In the genomic region with DNA sequence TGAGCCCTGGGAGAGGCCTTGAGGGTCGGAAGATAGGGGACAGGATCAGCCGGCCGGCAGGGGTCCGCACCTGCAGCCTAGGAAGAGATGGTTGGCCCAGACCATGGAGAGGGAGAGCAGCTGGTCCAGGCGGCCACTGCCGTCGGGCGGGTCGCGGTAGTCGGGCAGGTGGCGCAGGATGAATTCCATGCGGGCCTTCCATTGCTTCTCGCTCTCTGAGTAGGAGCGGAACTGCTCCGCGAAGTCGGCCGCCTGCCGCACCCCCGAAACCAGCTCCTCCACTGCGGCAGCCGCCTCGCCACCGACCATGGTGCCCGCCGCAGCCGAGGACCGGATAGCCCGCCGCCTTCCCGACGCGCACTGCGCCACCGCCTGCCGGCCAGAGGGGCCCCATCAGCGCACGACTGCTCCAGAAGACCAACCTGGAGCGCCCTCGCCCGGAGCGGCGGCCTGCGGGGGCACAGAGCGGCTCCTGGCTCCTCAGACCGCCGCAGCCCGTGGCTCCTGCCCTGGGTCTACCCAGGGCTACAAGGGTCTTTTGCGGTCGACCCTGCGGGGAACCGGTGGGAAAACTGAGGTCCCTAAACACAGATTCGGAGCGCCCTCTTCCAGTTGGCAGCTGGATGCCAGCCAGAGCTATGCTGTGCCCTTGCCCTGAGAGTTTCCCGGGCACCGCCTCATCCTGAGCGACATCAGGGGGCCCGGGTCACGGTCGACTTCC, we compare ENCODE assay signal across 1 cellular context.
TF ChIP-seq lines count a peak whose summit lies in the region.

A gene with protein sequence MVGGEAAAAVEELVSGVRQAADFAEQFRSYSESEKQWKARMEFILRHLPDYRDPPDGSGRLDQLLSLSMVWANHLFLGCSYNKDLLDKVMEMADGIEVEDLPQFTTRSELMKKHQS (minus strand): TSS at position 336 of the 721 bp plus-strand sequence. CDS start 27 bp downstream, at position 309.

TF ChIP-seq in K562, 482 proteins besides CTCF, POLR2A, EP300 and RAD21 (continued from another document):
- TF ChIP-seq, protein P1, sequence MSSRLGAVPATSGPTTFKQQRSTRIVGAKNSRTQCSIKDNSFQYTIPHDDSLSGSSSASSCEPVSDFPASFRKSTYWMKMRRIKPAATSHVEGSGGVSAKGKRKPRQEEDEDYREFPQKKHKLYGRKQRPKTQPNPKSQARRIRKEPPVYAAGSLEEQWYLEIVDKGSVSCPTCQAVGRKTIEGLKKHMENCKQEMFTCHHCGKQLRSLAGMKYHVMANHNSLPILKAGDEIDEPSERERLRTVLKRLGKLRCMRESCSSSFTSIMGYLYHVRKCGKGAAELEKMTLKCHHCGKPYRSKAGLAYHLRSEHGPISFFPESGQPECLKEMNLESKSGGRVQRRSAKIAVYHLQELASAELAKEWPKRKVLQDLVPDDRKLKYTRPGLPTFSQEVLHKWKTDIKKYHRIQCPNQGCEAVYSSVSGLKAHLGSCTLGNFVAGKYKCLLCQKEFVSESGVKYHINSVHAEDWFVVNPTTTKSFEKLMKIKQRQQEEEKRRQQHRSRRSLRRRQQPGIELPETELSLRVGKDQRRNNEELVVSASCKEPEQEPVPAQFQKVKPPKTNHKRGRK (tag; IDR thresholded peaks at IDR 0.05), result no peak
- TF ChIP-seq, protein P2, sequence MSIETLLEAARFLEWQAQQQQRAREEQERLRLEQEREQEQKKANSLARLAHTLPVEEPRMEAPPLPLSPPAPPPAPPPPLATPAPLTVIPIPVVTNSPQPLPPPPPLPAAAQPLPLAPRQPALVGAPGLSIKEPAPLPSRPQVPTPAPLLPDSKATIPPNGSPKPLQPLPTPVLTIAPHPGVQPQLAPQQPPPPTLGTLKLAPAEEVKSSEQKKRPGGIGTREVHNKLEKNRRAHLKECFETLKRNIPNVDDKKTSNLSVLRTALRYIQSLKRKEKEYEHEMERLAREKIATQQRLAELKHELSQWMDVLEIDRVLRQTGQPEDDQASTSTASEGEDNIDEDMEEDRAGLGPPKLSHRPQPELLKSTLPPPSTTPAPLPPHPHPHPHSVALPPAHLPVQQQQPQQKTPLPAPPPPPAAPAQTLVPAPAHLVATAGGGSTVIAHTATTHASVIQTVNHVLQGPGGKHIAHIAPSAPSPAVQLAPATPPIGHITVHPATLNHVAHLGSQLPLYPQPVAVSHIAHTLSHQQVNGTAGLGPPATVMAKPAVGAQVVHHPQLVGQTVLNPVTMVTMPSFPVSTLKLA (conservative IDR thresholded peaks at IDR 0.05), result peak in 1 of 2 experiments; percentile 83; a peak in 3 of 4 replicates
- TF ChIP-seq FOSL1 (tag; conservative IDR thresholded peaks at IDR 0.05) (peak; percentile 58), MYBL2 (IDR thresholded peaks at IDR 0.05; ENCODE audit: low read depth) (no peak), MYBL2 (CRISPR knock-in tag; IDR thresholded peaks at IDR 0.05; ENCODE audit: borderline replicate concordance) (no peak), RBM25 (IDR thresholded peaks at IDR 0.05; ENCODE audit: low read depth, low read length, severe bottlenecking) (no peak), E2F6 (IDR thresholded peaks at IDR 0.05; ENCODE audit: borderline replicate concordance in 1 of 2, extremely low read depth in 1 of 2, insufficient read depth in 1 of 2, insufficient read length in 1 of 2, low read depth in 1 of 2, low read length in 1 of 2, poor library complexity in 1 of 2, severe bottlenecking in 1 of 2) (peak; percentile 68 to 95), SREBF1 (IDR thresholded peaks at IDR 0.05; ENCODE audit: borderline replicate concordance, low read depth, low read length) (0 out of 2 replicates have a peak, but pooled peaks have one; percentile 23), MEIS2 (IDR thresholded peaks at IDR 0.05; ENCODE audit: partially characterized antibody) (no peak), NFXL1 (CRISPR knock-in tag; IDR thresholded peaks at IDR 0.05) (no peak), ZNF778 (CRISPR knock-in tag; IDR thresholded peaks at IDR 0.05) (no peak), ZBTB33 (CRISPR knock-in tag; IDR thresholded peaks at IDR 0.05) (peak; percentile 91), NONO (IDR thresholded peaks at IDR 0.05; ENCODE audit: low read depth in 2 of 2, low read length in 1 of 2) (peak; percentile 85 to 86), ZNF324 (CRISPR knock-in tag; IDR thresholded peaks at IDR 0.05) (no peak), CCNT2 (IDR thresholded peaks at IDR 0.05; ENCODE audit: borderline replicate concordance, extremely low read depth, insufficient read length, low read depth, low read length) (peak; percentile 92), SIRT6 (IDR thresholded peaks at IDR 0.05; ENCODE audit: low read depth, low read length) (no peak), MXI1 (IDR thresholded peaks at IDR 0.05; ENCODE audit: low read depth, low read length) (no peak), RBM14 (IDR thresholded peaks at IDR 0.05; ENCODE audit: borderline replicate concordance, insufficient read depth, low read depth, low read length) (no peak), RCOR1 (IDR thresholded peaks at IDR 0.05; ENCODE audit: borderline replicate concordance in 1 of 2, low read depth in 2 of 2, low read length in 2 of 2) (peak in 1 of 2 experiments; percentile 81; a peak in 3 of 4 replicates), BCL6 (CRISPR knock-in tag; IDR thresholded peaks at IDR 0.05) (no peak), ZNF263 (CRISPR knock-in tag; IDR thresholded peaks at IDR 0.05; ENCODE audit: borderline replicate concordance) (peak; percentile 48; the same call in 1 of the 2 replicates), C11orf30 (IDR thresholded peaks at IDR 0.05; ENCODE audit: low read depth) (peak; percentile 89), HOMEZ (CRISPR knock-in tag; IDR thresholded peaks at IDR 0.05) (no peak), FUS (optimal IDR thresholded peaks at IDR 0.05; ENCODE audit: low read depth, low read length) (peak; percentile 47), ESRRA (IDR thresholded peaks at IDR 0.05; ENCODE audit: borderline replicate concordance, low read depth) (peak; percentile 81), ETS2 (tag; IDR thresholded peaks at IDR 0.05; ENCODE audit: borderline replicate concordance, poor library complexity, severe bottlenecking) (no peak), ERF (CRISPR knock-in tag; IDR thresholded peaks at IDR 0.05) (peak; percentile 76; the same call in 1 of the 2 replicates), HCFC1 (IDR thresholded peaks at IDR 0.05; ENCODE audit: low read depth, low read length) (peak; percentile 82)
- TF ChIP-seq, protein P3, sequence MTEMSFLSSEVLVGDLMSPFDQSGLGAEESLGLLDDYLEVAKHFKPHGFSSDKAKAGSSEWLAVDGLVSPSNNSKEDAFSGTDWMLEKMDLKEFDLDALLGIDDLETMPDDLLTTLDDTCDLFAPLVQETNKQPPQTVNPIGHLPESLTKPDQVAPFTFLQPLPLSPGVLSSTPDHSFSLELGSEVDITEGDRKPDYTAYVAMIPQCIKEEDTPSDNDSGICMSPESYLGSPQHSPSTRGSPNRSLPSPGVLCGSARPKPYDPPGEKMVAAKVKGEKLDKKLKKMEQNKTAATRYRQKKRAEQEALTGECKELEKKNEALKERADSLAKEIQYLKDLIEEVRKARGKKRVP (CRISPR knock-in tag; IDR thresholded peaks at IDR 0.05), result peak; percentile 48
- TF ChIP-seq, protein P4, sequence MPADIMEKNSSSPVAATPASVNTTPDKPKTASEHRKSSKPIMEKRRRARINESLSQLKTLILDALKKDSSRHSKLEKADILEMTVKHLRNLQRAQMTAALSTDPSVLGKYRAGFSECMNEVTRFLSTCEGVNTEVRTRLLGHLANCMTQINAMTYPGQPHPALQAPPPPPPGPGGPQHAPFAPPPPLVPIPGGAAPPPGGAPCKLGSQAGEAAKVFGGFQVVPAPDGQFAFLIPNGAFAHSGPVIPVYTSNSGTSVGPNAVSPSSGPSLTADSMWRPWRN (IDR thresholded peaks at IDR 0.05; ENCODE audit: low read depth), result no peak
- TF ChIP-seq, protein P5, sequence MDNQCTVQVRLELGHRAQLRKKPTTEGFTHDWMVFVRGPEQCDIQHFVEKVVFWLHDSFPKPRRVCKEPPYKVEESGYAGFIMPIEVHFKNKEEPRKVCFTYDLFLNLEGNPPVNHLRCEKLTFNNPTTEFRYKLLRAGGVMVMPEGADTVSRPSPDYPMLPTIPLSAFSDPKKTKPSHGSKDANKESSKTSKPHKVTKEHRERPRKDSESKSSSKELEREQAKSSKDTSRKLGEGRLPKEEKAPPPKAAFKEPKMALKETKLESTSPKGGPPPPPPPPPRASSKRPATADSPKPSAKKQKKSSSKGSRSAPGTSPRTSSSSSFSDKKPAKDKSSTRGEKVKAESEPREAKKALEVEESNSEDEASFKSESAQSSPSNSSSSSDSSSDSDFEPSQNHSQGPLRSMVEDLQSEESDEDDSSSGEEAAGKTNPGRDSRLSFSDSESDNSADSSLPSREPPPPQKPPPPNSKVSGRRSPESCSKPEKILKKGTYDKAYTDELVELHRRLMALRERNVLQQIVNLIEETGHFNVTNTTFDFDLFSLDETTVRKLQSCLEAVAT (IDR thresholded peaks at IDR 0.05), result peak in 1 of 2 experiments; percentile 35; a peak in 1 of 4 replicates
- TF ChIP-seq, protein P6, sequence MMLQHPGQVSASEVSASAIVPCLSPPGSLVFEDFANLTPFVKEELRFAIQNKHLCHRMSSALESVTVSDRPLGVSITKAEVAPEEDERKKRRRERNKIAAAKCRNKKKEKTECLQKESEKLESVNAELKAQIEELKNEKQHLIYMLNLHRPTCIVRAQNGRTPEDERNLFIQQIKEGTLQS (IDR thresholded peaks at IDR 0.05), result no peak
- TF ChIP-seq, protein P6 (CRISPR knock-in tag; conservative IDR thresholded peaks at IDR 0.05), result no peak; the same call in 1 of the 2 replicates
